1 cellular context compared by ENCODE assay signal in genomic region chr15:23912191-23912590, GRCh38.
TF ChIP-seq lines count a peak whose summit lies in the region.

No MANE protein-coding gene starts in this region.

TF ChIP-seq in HepG2, 621 proteins besides CTCF, POLR2A, EP300 and RAD21 (continued from another document):
- TF ChIP-seq BRF2 (CRISPR knock-in tag; IDR thresholded peaks at IDR 0.05) (no peak), PRPF4 (IDR thresholded peaks at IDR 0.05; ENCODE audit: low read depth, low read length, poor library complexity, severe bottlenecking) (no peak), ZNF704 (CRISPR knock-in tag; IDR thresholded peaks at IDR 0.05; ENCODE audit: borderline replicate concordance) (no peak)
TF ChIP-seq in HepG2: peak in this region for 0.
